21 cellular contexts compared by ENCODE assay signal in genomic region chr6:108638993-108639392, GRCh38.
DNase-seq lines count a peak whose midpoint lies in the region; ATAC-seq, FAIRE-seq and TF ChIP-seq lines count a peak whose summit lies in the region.
"Had no signal": no experiment of that assay in that cellular context is flagged by ENCODE, and none has a peak within 500 bp of the region (broad histone marks: within the 10 kb centered on the region; RNA-seq: fewer than 3 reads in every experiment).

No MANE protein-coding gene starts in this region.

- H3K9me2 ChIP-seq in GM23338 (ENCODE audit: insufficient read depth): no peaks in the 10 kb centered on the region

- no peak overlapping the region for H3K27ac ChIP-seq in GM23338 (ENCODE audit: low read depth)
- peak overlapping the region; percentile 18; the same call in 1 of the 2 replicates for H3K27ac ChIP-seq in KMS-11
- no peak overlapping the region for H3K27ac ChIP-seq in neural progenitor cell
- peak overlapping the region in 1 of 2 donors; percentile 26 for H3K27ac ChIP-seq in breast epithelium
- H3K27ac ChIP-seq: HL-60, SK-N-MC had no signal

- H3K9me3 ChIP-seq in neural progenitor cell (ENCODE audit: low read depth): no peaks in the 10 kb centered on the region
- H3K9me3 ChIP-seq in breast epithelium: no peaks in the 10 kb centered on the region

- H3K4me1 ChIP-seq in GM23338 (ENCODE audit: insufficient read depth) (peaks cover 46% of the 10 kb centered on the region), KMS-11 (ENCODE audit: low read depth, poor library complexity, severe bottlenecking) (peaks cover 89% of the 10 kb centered on the region), neural progenitor cell (peaks cover 18% of the 10 kb centered on the region), breast epithelium (peaks cover 0 to 5% of the 10 kb centered on the region in 2 donors)

- peak overlapping the region; percentile 27; the same call in 1 of the 2 replicates for H3K4me2 ChIP-seq in GM23338
- H3K4me2 ChIP-seq in KMS-11: no peak overlapping the region
- H3K4me2 ChIP-seq in neural progenitor cell: peak overlapping the region; percentile 34

- H3K27me3 ChIP-seq in GM23338 (ENCODE audit: insufficient read depth) (no peaks in the 10 kb centered on the region), KMS-11 (ENCODE audit: insufficient read depth, low read depth) (no peaks in the 10 kb centered on the region), neural progenitor cell (no peaks in the 10 kb centered on the region), breast epithelium (no peaks in the 10 kb centered on the region)

- H3K9ac ChIP-seq in KMS-11 (no peak overlapping the region), neural progenitor cell (no peak overlapping the region)

- peak overlapping the region; percentile 26; the same call in 1 of the 2 replicates for H3K27ac Mint-ChIP-seq in GM23338
- peak overlapping the region; percentile 14 for H3K27ac Mint-ChIP-seq in neural progenitor cell

- H3K36me3 ChIP-seq in GM23338 (ENCODE audit: insufficient read depth): no peaks in the 10 kb centered on the region
- H3K36me3 ChIP-seq in KMS-11 (ENCODE audit: insufficient read depth): no peaks in the 10 kb centered on the region
- H3K36me3 ChIP-seq in neural progenitor cell: no peaks in the 10 kb centered on the region
- H3K36me3 ChIP-seq in breast epithelium: no peaks in the 10 kb centered on the region

- H3K9me3 Mint-ChIP-seq in GM23338 (no peaks in the 10 kb centered on the region), neural progenitor cell (no peaks in the 10 kb centered on the region)
- H3K9me3 Mint-ChIP-seq: CD14-positive monocyte had no signal

- TF ChIP-seq POLR2A in breast epithelium (IDR thresholded peaks at IDR 0.05): no peak

- TF ChIP-seq CTCF in GM23338 (conservative IDR thresholded peaks at IDR 0.05; ENCODE audit: low read depth in 2 of 2) (peak in 1 of 2 experiments; percentile 26; a peak in 2 of 4 replicates), KMS-11 (conservative IDR thresholded peaks at IDR 0.05; ENCODE audit: low read depth, low read length) (no peak), neural progenitor cell (IDR thresholded peaks at IDR 0.05) (no peak), breast epithelium (IDR thresholded peaks at IDR 0.05) (no peak)

- H4K20me1 ChIP-seq in GM23338 (replicated peaks; ENCODE audit: insufficient read depth) (0 out of 2 replicates have a peak, but pooled peaks cover 4% of the 10 kb centered on the region), KMS-11 (ENCODE audit: insufficient read depth) (peaks cover 33% of the 10 kb centered on the region), neural progenitor cell (ENCODE audit: low read depth) (peaks cover 14% of the 10 kb centered on the region)

- H3K79me2 ChIP-seq in GM23338 (replicated peaks; ENCODE audit: insufficient read depth) (peaks cover 65% of the 10 kb centered on the region), KMS-11 (ENCODE audit: insufficient read depth, low read depth) (peaks cover 99% of the 10 kb centered on the region), neural progenitor cell (ENCODE audit: low read depth) (peaks cover 20% of the 10 kb centered on the region)

- H3F3A ChIP-seq in GM23338 (replicated peaks; ENCODE audit: low read depth) (no peaks in the 10 kb centered on the region), neural progenitor cell (ENCODE audit: low read depth) (peaks cover 3% of the 10 kb centered on the region)

- H2AFZ ChIP-seq in GM23338 (no peak overlapping the region), KMS-11 (ENCODE audit: low read depth) (no peak overlapping the region), neural progenitor cell (replicated peaks) (no peak overlapping the region)

- H3K4me1 Mint-ChIP-seq in GM23338 (peaks cover 66% of the 10 kb centered on the region), neural progenitor cell (peaks cover 32% of the 10 kb centered on the region)

- intact Hi-C loops in breast epithelium (cut with DNase I; ENCODE audit: low total_unique reads): no loop called here

- H3K36me3 Mint-ChIP-seq in GM23338 (ENCODE audit: low read depth): no peaks in the 10 kb centered on the region
- H3K36me3 Mint-ChIP-seq in neural progenitor cell: no peaks in the 10 kb centered on the region

- ATAC-seq in GM23338: peak; percentile 77
- no peak for ATAC-seq in HG02678 (IDR thresholded peaks at IDR 0.05; ENCODE audit: unreplicated experiment)

- DNase-seq in GM23338 (ENCODE audit: low spot score) (no peak), cerebellum (ENCODE audit: low spot score) (peak; percentile 43), neural progenitor cell (ENCODE audit: low spot score) (peak; percentile 28), breast epithelium (ENCODE audit: low spot score in 2 of 2) (no peak), SIG-M5 treated with dmso at 0.1 percent for 504 hours (lab: John Stamatoyannopoulos, UW; ENCODE audit: unreplicated experiment) (no peak), GM19239 (ENCODE audit: insufficient read length, low spot score) (no peak)
- DNase-seq: AML-193, DMS 273 treated with DMSO at 0.1 percent for 48 hours, GF-D8, HCEC 1CT, MV-4-11, NCI-H1417 treated with DMSO at 0.1 percent for 48 hours, NCI-H2029 treated with DMSO at 0.1 percent for 48 hours, NCI-H774 had no signal

- peaks cover 5% of the 10 kb centered on the region for H3K27me3 Mint-ChIP-seq in GM23338 (ENCODE audit: insufficient read depth, low read depth, poor library complexity)
- peaks cover 3% of the 10 kb centered on the region for H3K27me3 Mint-ChIP-seq in neural progenitor cell (ENCODE audit: insufficient read depth, low read depth)

- H3K4me3 ChIP-seq in GM23338 (no peak overlapping the region), KMS-11 (IDR thresholded peaks at IDR 0.05; ENCODE audit: insufficient read depth, low read depth, low read length) (no peak overlapping the region), neural progenitor cell (no peak overlapping the region), breast epithelium (no peak overlapping the region)
- H3K4me3 ChIP-seq: SK-N-MC had no signal

- no peak overlapping the region for H3K4me3 Mint-ChIP-seq in GM23338
- no peak overlapping the region for H3K4me3 Mint-ChIP-seq in neural progenitor cell
- H3K4me3 Mint-ChIP-seq: CD14-positive monocyte had no signal

- FAIRE-seq in GM19239 (lab: Jason Lieb, UNC): no peak
- FAIRE-seq: GM12891, HTR-8/SVneo had no signal

TF ChIP-seq in GM23338, 12 proteins besides CTCF, POLR2A, EP300 and RAD21 (continues in another document):
- TF ChIP-seq EZH2phosphoT487 (IDR thresholded peaks at IDR 0.05; ENCODE audit: unreplicated experiment) (no peak), ZNF462 (CRISPR knock-in tag; IDR thresholded peaks at IDR 0.05) (peak; percentile 22; the same call in 1 of the 2 replicates)

Comparison
In these comparisons a context has a peak if more than half of its experiments do, and no peak if none do; other contexts are left out.
1. DNase-seq: peak in cerebellum (single experiment) and neural progenitor cell (single experiment); none in GM23338 (single experiment), breast epithelium (0 of 2), SIG-M5 treated with dmso at 0.1 percent for 504 hours (single experiment) and GM19239 (single experiment).